In the genomic region with DNA sequence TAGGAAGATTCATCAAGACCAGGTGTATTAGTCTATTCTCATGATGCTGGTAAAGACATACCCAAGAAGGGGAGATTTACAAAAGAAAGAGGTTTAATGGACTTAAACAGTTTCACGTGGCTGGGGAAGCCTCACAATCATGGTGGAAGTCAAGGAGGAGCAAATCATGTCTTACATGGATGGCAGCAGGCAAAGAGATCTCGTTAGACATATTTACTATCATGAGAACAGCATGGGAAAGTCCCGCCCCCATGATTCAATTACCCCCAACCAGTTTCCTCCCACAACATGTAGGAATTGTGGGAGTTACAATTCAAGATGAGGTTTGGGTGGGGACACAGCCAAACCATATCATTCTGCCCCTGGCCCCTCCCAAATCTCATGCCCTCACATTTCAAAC, we compare ENCODE assay signal across 5 cellular contexts. TPM values are rescaled to one million over a fixed set of nuclear protein-coding genes. Genes with fewer than 3 reads are reported as not detected.
"Had no signal": no experiment of that assay in that cellular context is flagged by ENCODE, and none has a peak within 500 bp of the region (broad histone marks: within the 10 kb centered on the region; RNA-seq: fewer than 3 reads in every experiment).

No MANE protein-coding gene starts in this region.

RNA-seq across cellular contexts. Expression of a gene that starts 12.4 kb away (rescaled TPM):
- total RNA-seq: GM23248 had no signal

RNA-seq across cellular contexts. Expression of a gene that starts 50.4 kb away (rescaled TPM):
- total RNA-seq: GM23248, GM23338, H1, H7, H9 had no signal
- polyA plus RNA-seq: GM23248, GM23338, H1 had no signal

RNA-seq across cellular contexts. Expression of a gene that starts 58.4 kb away (rescaled TPM):
- total RNA-seq: GM23248, GM23338, H1, H7, H9 had no signal
- polyA plus RNA-seq: GM23248, GM23338, H1 had no signal
